Comparison of ENCODE assay signal across 8 cellular contexts in the genomic region with DNA sequence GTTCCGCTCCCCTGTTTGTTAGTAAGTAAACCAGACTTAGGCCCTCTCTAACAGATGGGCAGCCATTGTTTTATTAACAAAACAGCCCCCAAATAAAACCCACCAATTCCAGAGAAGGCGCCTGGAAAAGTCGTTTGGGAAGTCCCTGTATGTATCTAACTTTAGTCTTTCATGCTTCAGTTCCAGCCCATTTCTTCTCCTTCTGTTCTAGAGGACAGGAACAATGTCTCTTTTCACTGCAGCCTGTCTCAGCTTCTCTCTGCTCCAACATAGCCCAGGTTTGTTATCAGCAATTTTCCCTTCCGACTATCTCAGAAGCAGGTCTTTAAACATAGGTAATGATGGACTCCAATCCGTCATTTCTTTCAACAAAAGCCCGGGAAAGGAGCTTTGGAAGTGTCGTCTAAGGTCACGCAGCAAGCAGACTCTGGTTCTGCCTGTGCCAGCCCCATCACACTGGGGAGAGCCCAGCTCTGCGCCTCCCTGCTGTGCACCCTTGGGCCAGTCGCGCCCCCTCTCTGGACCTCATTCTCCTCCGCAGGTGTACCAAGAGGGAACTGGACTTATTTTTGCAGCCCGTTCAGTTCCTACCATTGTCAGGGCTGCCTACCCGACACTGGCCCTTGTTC. TPM values are rescaled to one million over a fixed set of nuclear protein-coding genes. Genes with fewer than 3 reads are reported as not detected.
DNase-seq lines count a peak whose midpoint lies in the region; ATAC-seq and TF ChIP-seq lines count a peak whose summit lies in the region.

No MANE protein-coding gene starts in this region.

- no peak for TF ChIP-seq EP300 in Ishikawa (IDR thresholded peaks at IDR 0.05; ENCODE audit: borderline replicate concordance)

- H3K4me3 ChIP-seq in BJ (ENCODE audit: low read depth, low read length) = peak overlapping the region; percentile 64

- no peaks in the 10 kb centered on the region for H3K27me3 Mint-ChIP-seq in natural killer cell treated with Interleukin-12 subunit alpha and Interleukin-12 subunit beta and Interleukin-15 and Interleukin-18, amount 100 ng/mL, for 72 hours

- H3K9me3 Mint-ChIP-seq in natural killer cell treated with Interleukin-12 subunit alpha and Interleukin-12 subunit beta and Interleukin-15 and Interleukin-18, amount 100 ng/mL, for 72 hours = no peaks in the 10 kb centered on the region

- no peak for TF ChIP-seq CTCF in BJ (IDR thresholded peaks at IDR 0.05; ENCODE audit: insufficient read depth, low read depth, low read length)

- H3K36me3 Mint-ChIP-seq in natural killer cell treated with Interleukin-12 subunit alpha and Interleukin-12 subunit beta and Interleukin-15 and Interleukin-18, amount 100 ng/mL, for 72 hours = no peaks in the 10 kb centered on the region

- no peak for DNase-seq in BJ (ENCODE audit: low read depth)
- no peak for DNase-seq in natural killer cell treated with Interleukin-12 subunit alpha and Interleukin-12 subunit beta and Interleukin-15 and Interleukin-18, amount 100 ng/mL, for 72 hours (ENCODE audit: low spot score)

- CTCF ChIA-PET in BJ (lab: Yijun Ruan, JAX) = interaction anchor here (0.5 to 1.2 kb wide), 3 partner anchors 8 to 52 kb away, joined by 3 to 4 read pairs (median 4); no protein-coding TSS in a partner anchor

- no peaks in the 10 kb centered on the region; the same call in 1 of the 2 replicates for H3K27me3 ChIP-seq in BJ (ENCODE audit: control insufficient read depth, insufficient read depth, low read length)

- POLR2A ChIA-PET in BJ (lab: Charles Lee) = interaction anchor here (1.0 kb wide), 1 partner anchor 12 kb away, joined by 3 read pairs; no protein-coding TSS in a partner anchor

- H3K27ac Mint-ChIP-seq in natural killer cell treated with Interleukin-12 subunit alpha and Interleukin-12 subunit beta and Interleukin-15 and Interleukin-18, amount 100 ng/mL, for 72 hours = peak overlapping the region; percentile 82 to 83

- no peaks in the 10 kb centered on the region for H3K36me3 ChIP-seq in BJ (ENCODE audit: control insufficient read depth, insufficient read depth, low read length)

- ATAC-seq in natural killer cell treated with Interleukin-12 subunit alpha and Interleukin-12 subunit beta and Interleukin-15 and Interleukin-18, amount 100 ng/mL, for 72 hours = peak in 1 of 2 donors; percentile 1
- ATAC-seq in GM18870 (IDR thresholded peaks at IDR 0.05; ENCODE audit: unreplicated experiment) = no peak
- no peak for ATAC-seq in HG03520 (IDR thresholded peaks at IDR 0.05; ENCODE audit: unreplicated experiment)
- no peak for ATAC-seq in HG02642 (IDR thresholded peaks at IDR 0.05; ENCODE audit: poor library complexity, unreplicated experiment)
- no peak for ATAC-seq in GM19023 (IDR thresholded peaks at IDR 0.05; ENCODE audit: unreplicated experiment)

- H3K4me3 Mint-ChIP-seq in natural killer cell treated with Interleukin-12 subunit alpha and Interleukin-12 subunit beta and Interleukin-15 and Interleukin-18, amount 100 ng/mL, for 72 hours = peak overlapping the region; percentile 99

- peak overlapping the region; percentile 19 for H3K27ac ChIP-seq in cingulate gyrus (ENCODE audit: low read depth, low read length)

- H3K4me1 Mint-ChIP-seq in natural killer cell treated with Interleukin-12 subunit alpha and Interleukin-12 subunit beta and Interleukin-15 and Interleukin-18, amount 100 ng/mL, for 72 hours (ENCODE audit: low read depth in 2 of 2) = peaks cover 28 to 33% of the 10 kb centered on the region in 2 donors

- TF ChIP-seq RAD21 in Ishikawa (IDR thresholded peaks at IDR 0.05; ENCODE audit: low read depth) = no peak

TF ChIP-seq in Ishikawa, 13 proteins besides CTCF, POLR2A, EP300 and RAD21:
- TF ChIP-seq EGR1 (IDR thresholded peaks at IDR 0.05) = no peak
- TF ChIP-seq FOXM1 (IDR thresholded peaks at IDR 0.05; ENCODE audit: borderline replicate concordance, low read depth) = no peak; the same call in 1 of the 2 replicates
- TF ChIP-seq NFIC (IDR thresholded peaks at IDR 0.05) = no peak
- TF ChIP-seq, protein P1, sequence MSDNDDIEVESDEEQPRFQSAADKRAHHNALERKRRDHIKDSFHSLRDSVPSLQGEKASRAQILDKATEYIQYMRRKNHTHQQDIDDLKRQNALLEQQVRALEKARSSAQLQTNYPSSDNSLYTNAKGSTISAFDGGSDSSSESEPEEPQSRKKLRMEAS (IDR thresholded peaks at IDR 0.05) = no peak
- TF ChIP-seq CEBPB (IDR thresholded peaks at IDR 0.05) = no peak
- 0 out of 2 replicates have a peak, but pooled peaks have one; percentile 3 for TF ChIP-seq TAF1 (IDR thresholded peaks at IDR 0.05; ENCODE audit: low read depth)

RNA-seq across cellular contexts. Expression of a gene that starts 9.6 kb away (rescaled TPM):
- 6.3 and 11.8 TPM in 2 replicates for polyA plus RNA-seq in BJ (2011; rRNA removed)
- polyA minus RNA-seq in BJ (2011; rRNA and poly(A)+ RNA removed) = 13.4 and 13.6 TPM in 2 replicates
- total RNA-seq in natural killer cell treated with Interleukin-12 subunit alpha and Interleukin-12 subunit beta and Interleukin-15 and Interleukin-18, amount 100 ng/mL, for 72 hours = 100 to 1,000 TPM; 332 to 469 TPM
